Comparison of ENCODE assay signal across 15 cellular contexts in genomic region chr6:96610019-96610418, GRCh38. TPM values are rescaled to one million over a fixed set of nuclear protein-coding genes. Genes with fewer than 3 reads are reported as not detected.
DNase-seq lines count a peak whose midpoint lies in the region; ATAC-seq lines count a peak whose summit lies in the region.
"Had no signal": no experiment of that assay in that cellular context is flagged by ENCODE, and none has a peak within 500 bp of the region (broad histone marks: within the 10 kb centered on the region; RNA-seq: fewer than 3 reads in every experiment).

No MANE protein-coding gene starts in this region.

- no peaks in the 10 kb centered on the region for H3K4me1 Mint-ChIP-seq in CD8-positive, alpha-beta memory T cell
- H3K4me1 Mint-ChIP-seq in activated CD4-positive, alpha-beta T cell treated with anti-CD3 and anti-CD28 coated beads for 36 hours = no peaks in the 10 kb centered on the region
- H3K4me1 Mint-ChIP-seq: activated naive CD8-positive, alpha-beta T cell treated with anti-CD3 and anti-CD28 coated beads, Interleukin-2, amount 10 ng/mL, durations not matched to agents 7 days and 5 days; central memory CD8-positive, alpha-beta T cell had no signal

- no peaks in the 10 kb centered on the region for H3K36me3 ChIP-seq in CD8-positive, alpha-beta memory T cell (ENCODE audit: insufficient read depth, low read length)

- intact Hi-C loops in Right ventricle myocardium superior (cut with DNase I) = no loop called here
- intact Hi-C loops in activated CD4-positive, alpha-beta T cell treated with anti-CD3 and anti-CD28 coated beads for 36 hours (cut with DNase I, micrococcal nuclease) = no loop called here

- H3K4me1 ChIP-seq in CD8-positive, alpha-beta memory T cell (ENCODE audit: insufficient read depth, low read length) = no peaks in the 10 kb centered on the region
- H3K4me1 ChIP-seq: A549 had no signal

- H3K9me3 ChIP-seq in CD8-positive, alpha-beta memory T cell (ENCODE audit: low read length) = no peaks in the 10 kb centered on the region
- H3K9me3 ChIP-seq: A549 had no signal

- no peak overlapping the region for H3K27ac Mint-ChIP-seq in CD8-positive, alpha-beta memory T cell
- H3K27ac Mint-ChIP-seq in activated CD4-positive, alpha-beta T cell treated with anti-CD3 and anti-CD28 coated beads for 36 hours = no peak overlapping the region
- H3K27ac Mint-ChIP-seq: activated naive CD8-positive, alpha-beta T cell treated with anti-CD3 and anti-CD28 coated beads, Interleukin-2, amount 10 ng/mL, durations not matched to agents 7 days and 5 days had no signal

- H3K4me3 Mint-ChIP-seq in CD8-positive, alpha-beta memory T cell = no peak overlapping the region
- no peak overlapping the region for H3K4me3 Mint-ChIP-seq in activated CD4-positive, alpha-beta T cell treated with anti-CD3 and anti-CD28 coated beads for 36 hours
- H3K4me3 Mint-ChIP-seq: activated naive CD8-positive, alpha-beta T cell treated with anti-CD3 and anti-CD28 coated beads, Interleukin-2, amount 10 ng/mL, durations not matched to agents 7 days and 5 days; central memory CD8-positive, alpha-beta T cell had no signal

- H3K36me3 Mint-ChIP-seq in CD8-positive, alpha-beta memory T cell = no peaks in the 10 kb centered on the region
- H3K36me3 Mint-ChIP-seq in activated CD4-positive, alpha-beta T cell treated with anti-CD3 and anti-CD28 coated beads for 36 hours (ENCODE audit: low read depth) = no peaks in the 10 kb centered on the region
- H3K36me3 Mint-ChIP-seq: activated naive CD8-positive, alpha-beta T cell treated with anti-CD3 and anti-CD28 coated beads, Interleukin-2, amount 10 ng/mL, durations not matched to agents 7 days and 5 days had no signal

- no peak for DNase-seq in nucleus accumbens (lab: John Stamatoyannopoulos, UW)
- no peak for DNase-seq in Right ventricle myocardium superior
- no peak for DNase-seq in CD8-positive, alpha-beta memory T cell
- no peak for DNase-seq in activated CD4-positive, alpha-beta T cell treated with anti-CD3 and anti-CD28 coated beads for 36 hours
- DNase-seq: activated naive CD8-positive, alpha-beta T cell treated with anti-CD3 and anti-CD28 coated beads, Interleukin-2, amount 10 ng/mL, durations not matched to agents 7 days and 5 days; hippocampal formation; NCI-H446 treated with DMSO at 0.1 percent for 48 hours had no signal

- ATAC-seq in GM18499 (IDR thresholded peaks at IDR 0.05; ENCODE audit: insufficient read depth, unreplicated experiment) (peak; percentile 58), GM21360 (IDR thresholded peaks at IDR 0.05; ENCODE audit: unreplicated experiment) (peak; percentile 43), HG02938 (IDR thresholded peaks at IDR 0.05; ENCODE audit: unreplicated experiment) (peak; percentile 41), HG03520 (IDR thresholded peaks at IDR 0.05; ENCODE audit: unreplicated experiment) (peak; percentile 48), Right ventricle myocardium superior (ENCODE audit: poor library complexity) (no peak)
- no peak for ATAC-seq in activated CD4-positive, alpha-beta T cell treated with anti-CD3 and anti-CD28 coated beads for 36 hours
- ATAC-seq: A549 had no signal

- no peaks in the 10 kb centered on the region for H3K27me3 ChIP-seq in CD8-positive, alpha-beta memory T cell (ENCODE audit: insufficient read depth, low read length, poor library complexity, severe bottlenecking)

- POLR2A ChIA-PET in CD8-positive, alpha-beta memory T cell (lab: Charles Lee) = no interaction called here
- POLR2A ChIA-PET in activated CD4-positive, alpha-beta T cell treated with anti-CD3 and anti-CD28 coated beads for 36 hours (lab: Charles Lee) = interaction anchor here (0.6 kb wide), 1 partner anchor 969 kb away, joined by 3 read pairs; no protein-coding TSS in a partner anchor

- no peak overlapping the region for H3K27ac ChIP-seq in CD8-positive, alpha-beta memory T cell (ENCODE audit: low read depth, low read length)
- H3K27ac ChIP-seq: A549 had no signal

- H3K4me3 ChIP-seq in CD8-positive, alpha-beta memory T cell (ENCODE audit: low read length) = no peak overlapping the region
- H3K4me3 ChIP-seq: A549, smooth muscle cell had no signal

- CTCF ChIA-PET in CD8-positive, alpha-beta memory T cell (lab: Charles Lee) = no interaction called here
- CTCF ChIA-PET in activated CD4-positive, alpha-beta T cell treated with anti-CD3 and anti-CD28 coated beads for 36 hours (lab: Charles Lee) = no interaction called here

- no peaks in the 10 kb centered on the region for H3K9me3 Mint-ChIP-seq in CD8-positive, alpha-beta memory T cell
- H3K9me3 Mint-ChIP-seq in activated CD4-positive, alpha-beta T cell treated with anti-CD3 and anti-CD28 coated beads for 36 hours (ENCODE audit: low read depth) = no peaks in the 10 kb centered on the region
- H3K9me3 Mint-ChIP-seq: activated naive CD8-positive, alpha-beta T cell treated with anti-CD3 and anti-CD28 coated beads, Interleukin-2, amount 10 ng/mL, durations not matched to agents 7 days and 5 days; central memory CD8-positive, alpha-beta T cell had no signal

- H3K27me3 Mint-ChIP-seq in CD8-positive, alpha-beta memory T cell = peaks cover 8 to 26% of the 10 kb centered on the region in 2 donors
- H3K27me3 Mint-ChIP-seq in activated CD4-positive, alpha-beta T cell treated with anti-CD3 and anti-CD28 coated beads for 36 hours = peaks cover 13% of the 10 kb centered on the region

RNA-seq across cellular contexts. Expression of gene FHL5, which starts 47.1 kb away (rescaled TPM):
- 7.2 TPM for total RNA-seq in Right ventricle myocardium superior
- not detected for total RNA-seq in CD8-positive, alpha-beta memory T cell
- not detected for polyA plus RNA-seq in CD8-positive, alpha-beta memory T cell
- total RNA-seq in activated CD4-positive, alpha-beta T cell treated with anti-CD3 and anti-CD28 coated beads for 36 hours = not detected
- total RNA-seq: activated naive CD8-positive, alpha-beta T cell treated with anti-CD3 and anti-CD28 coated beads, Interleukin-2, amount 10 ng/mL, durations not matched to agents 7 days and 5 days; epithelial cell of proximal tubule; smooth muscle cell had no signal
- polyA plus RNA-seq: A549, smooth muscle cell had no signal

Comparison
In these comparisons a context has a peak if more than half of its experiments do, and no peak if none do; other contexts are left out.
1. ATAC-seq: peak in GM18499 (single experiment), GM21360 (single experiment), HG02938 (single experiment) and HG03520 (single experiment); none in Right ventricle myocardium superior (single experiment) and activated CD4-positive, alpha-beta T cell treated with anti-CD3 and anti-CD28 coated beads for 36 hours (single experiment).